In the genomic region with DNA sequence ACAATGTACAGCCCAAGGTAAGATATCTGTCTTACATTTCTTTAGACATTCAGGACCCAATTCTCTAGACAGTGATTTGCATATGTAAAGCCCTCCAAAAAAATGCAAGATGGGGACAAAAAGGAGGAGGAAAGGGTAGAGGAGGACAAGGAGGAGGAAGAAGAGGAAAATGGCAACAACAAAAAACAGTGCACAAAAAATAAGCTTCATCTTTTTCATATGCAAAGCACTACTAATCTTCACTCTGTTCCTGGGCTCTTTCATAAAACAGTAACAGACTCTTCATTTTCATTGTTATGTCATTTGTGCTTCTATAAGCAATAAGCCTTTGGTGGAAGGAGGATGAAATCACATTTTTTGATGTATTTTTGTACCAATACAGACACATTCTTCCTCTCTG, we compare ENCODE assay signal across 25 cellular contexts.
"Had no signal": no experiment of that assay in that cellular context is flagged by ENCODE, and none has a peak within 500 bp of the region (broad histone marks: within the 10 kb centered on the region; RNA-seq: fewer than 3 reads in every experiment).

No MANE protein-coding gene starts in this region.

- H3K9me3 ChIP-seq: colonic mucosa, esophagus muscularis mucosa, esophagus squamous epithelium, gastrocnemius medialis, gastroesophageal sphincter, heart left ventricle had no signal

- H3K27ac ChIP-seq: colonic mucosa, coronary artery, dorsolateral prefrontal cortex, epithelial cell of prostate, esophagus muscularis mucosa, esophagus squamous epithelium, foreskin keratinocyte, gastrocnemius medialis, gastroesophageal sphincter, heart left ventricle, heart right ventricle had no signal

- H3K9me3 Mint-ChIP-seq: endodermal cell had no signal

- H3K4me3 Mint-ChIP-seq: dendritic cell treated with granulocyte-macrophage colony-stimulating factor and Interleukin-4, amounts not matched to agents 40 ng/mL and 50 ng/mL, for 4 days; effector memory CD8-positive, alpha-beta T cell; endodermal cell had no signal

- H3K36me3 ChIP-seq: colonic mucosa, esophagus muscularis mucosa, esophagus squamous epithelium, gastrocnemius medialis, gastroesophageal sphincter, heart left ventricle, heart right ventricle had no signal

- DNase-seq: colonic mucosa; cortex of kidney; dermis blood vessel endothelial cell; dorsolateral prefrontal cortex; effector CD4-positive, alpha-beta T cell; effector CD8-positive, alpha-beta T cell; effector memory CD4-positive, alpha-beta T cell; effector memory CD8-positive, alpha-beta T cell; endodermal cell; erythroblast; esophagus squamous epithelium; foreskin fibroblast; foreskin keratinocyte; foreskin melanocyte; gastrocnemius medialis; glutamatergic neuron; head of caudate nucleus; heart left ventricle; heart right ventricle had no signal

- H3K4me1 ChIP-seq: colonic mucosa, esophagus muscularis mucosa, esophagus squamous epithelium, foreskin keratinocyte, gastrocnemius medialis, gastroesophageal sphincter, heart left ventricle, heart right ventricle had no signal

- H3K27me3 Mint-ChIP-seq: dendritic cell treated with granulocyte-macrophage colony-stimulating factor and Interleukin-4, amounts not matched to agents 40 ng/mL and 50 ng/mL, for 4 days; effector memory CD8-positive, alpha-beta T cell had no signal

- H3K27ac Mint-ChIP-seq: dendritic cell treated with granulocyte-macrophage colony-stimulating factor and Interleukin-4, amounts not matched to agents 40 ng/mL and 50 ng/mL, for 4 days; effector memory CD8-positive, alpha-beta T cell; endodermal cell had no signal

- H3K4me1 Mint-ChIP-seq: endodermal cell had no signal

- H3K4me3 ChIP-seq: colonic mucosa, coronary artery, dorsolateral prefrontal cortex, esophagus muscularis mucosa, esophagus squamous epithelium, gastrocnemius medialis, gastroesophageal sphincter, heart left ventricle, heart right ventricle had no signal

- ATAC-seq: effector memory CD8-positive, alpha-beta T cell; esophagus mucosa; foreskin keratinocyte; gastrocnemius medialis; gastroesophageal sphincter; heart left ventricle; heart right ventricle had no signal

- H3K27me3 ChIP-seq: colonic mucosa, dorsolateral prefrontal cortex, esophagus muscularis mucosa, esophagus squamous epithelium, foreskin keratinocyte, gastrocnemius medialis, gastroesophageal sphincter, heart left ventricle, heart right ventricle had no signal
